27 cellular contexts compared by ENCODE assay signal in the genomic region with DNA sequence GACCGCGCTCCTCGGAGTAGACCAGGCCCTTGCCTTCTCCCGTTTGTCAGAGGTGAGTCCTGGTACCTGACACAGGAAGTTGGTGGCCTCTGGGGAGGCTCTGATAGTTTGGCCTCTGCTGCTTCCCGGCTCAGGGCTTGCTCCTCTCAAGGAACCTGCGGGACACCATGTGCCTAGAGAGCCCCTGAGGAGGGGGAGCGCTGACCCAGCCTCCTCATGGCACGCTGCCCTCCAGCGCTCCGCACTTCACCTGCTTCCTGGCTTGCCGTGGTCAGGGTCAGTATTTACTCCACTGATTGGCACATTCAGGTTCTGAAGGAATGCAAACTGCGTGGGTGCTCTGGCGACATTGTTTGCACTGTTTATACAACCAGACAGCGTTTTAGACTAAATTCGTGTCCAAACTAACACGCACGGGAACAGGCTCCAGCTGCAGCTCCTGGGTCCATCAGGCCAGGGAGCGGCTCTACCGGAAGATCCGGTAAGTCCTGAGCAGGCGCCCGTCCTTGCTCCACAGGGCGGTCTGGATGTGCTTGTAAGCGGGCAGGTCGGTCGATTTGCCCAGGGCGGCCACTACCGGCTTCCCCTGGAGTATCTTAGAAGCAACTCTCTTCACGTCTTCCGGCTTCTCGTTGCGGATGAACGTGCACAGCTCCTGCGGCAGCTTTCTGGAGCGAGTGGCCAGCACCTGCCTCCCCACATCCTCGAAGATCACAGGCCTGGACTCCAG.
DNase-seq lines count a peak whose midpoint lies in the region; ATAC-seq, FAIRE-seq and TF ChIP-seq lines count a peak whose summit lies in the region.
"Had no signal": no experiment of that assay in that cellular context is flagged by ENCODE, and none has a peak within 500 bp of the region (broad histone marks: within the 10 kb centered on the region; RNA-seq: fewer than 3 reads in every experiment).

No MANE protein-coding gene starts in this region.

- no peaks in the 10 kb centered on the region for H3K23me2 ChIP-seq in H1 (ENCODE audit: low read depth, low read length)

- no peaks in the 10 kb centered on the region for H3K79me2 ChIP-seq in H1 (ENCODE audit: control insufficient read depth in 1 of 2, insufficient read depth in 2 of 2, low read length in 2 of 2)

- no peak overlapping the region for H3K27ac ChIP-seq in H1 (ENCODE audit: low read depth, low read length)
- no peak overlapping the region for H3K27ac ChIP-seq in aorta (ENCODE audit: low read depth in 1 of 2, low read length in 2 of 2)
- H3K27ac ChIP-seq: 22Rv1, GM23248, HL-60, RWPE1 had no signal

- peaks cover 0 to 1% of the 10 kb centered on the region in 2 experiments for H4K20me1 ChIP-seq in H1 (replicated peaks in 1 of 2; ENCODE audit: control insufficient read depth in 1 of 2, insufficient read depth in 2 of 2, low read length in 2 of 2)

- CTCF ChIA-PET in H1 (lab: Charles Lee; ENCODE audit: partially characterized antibody), result interaction anchor here (1.2 kb wide), 1 partner anchor 17 kb away, joined by 3 read pairs; no protein-coding TSS in a partner anchor

- H3K36me3 ChIP-seq in H1 (ENCODE audit: control insufficient read depth in 2 of 4, insufficient read depth in 4 of 4, low read length in 3 of 4) (no peaks in the 10 kb centered on the region), aorta (ENCODE audit: control insufficient read depth in 1 of 2, insufficient read depth in 2 of 2, low read length in 1 of 2) (no peaks in the 10 kb centered on the region)

- WGBS in H1 (ENCODE audit: extremely low coverage in 1 of 2, insufficient coverage in 1 of 2, insufficient read length in 1 of 2, insufficient replicate concordance in 2 of 2, low coverage in 1 of 2, low lambda C conversion rate in 2 of 2, missing lambda C conversion rate in 1 of 2), 2 experiments, result 98% methylated on average over 27 of the region's 36 CpGs; no CpG with 5 or more reads in 1 of the 2 experiments
- WGBS in aorta, 2 donors, result 96% methylated on average over 36 of the region's 36 CpGs

- DNase-seq in NCI-H2029 (lab: John Stamatoyannopoulos, UW) (peak; percentile 6), NCI-H2029 treated with DMSO at 0.1 percent for 48 hours (lab: John Stamatoyannopoulos, UW) (no peak), H1 (ENCODE audit: low read depth in 1 of 2, low spot score in 2 of 2) (no peak), sciatic nerve (ENCODE audit: low spot score) (no peak), aorta (peak; percentile 45 to 64), left colon (no peak), CD14-positive monocyte (ENCODE audit: low spot score) (no peak)
- DNase-seq: ACHN, C1 segment of cervical spinal cord, DMS53, GDM1, GM23248, HCEC 1CT, KG1, NCI-H1092 treated with DMSO at 0.1 percent for 48 hours, NCI-H1436 treated with DMSO at 0.1 percent for 48 hours, NCI-H1930, NCI-H226, NCI-H510A treated with DMSO at 0.1 percent for 48 hours, NCI-H748 treated with DMSO at 0.1 percent for 48 hours, SIG-M5 had no signal

- no peak overlapping the region for H4K5ac ChIP-seq in H1 (ENCODE audit: insufficient read length, low read depth, low read length)

- H3K9ac ChIP-seq in H1 (replicated peaks in 1 of 4; ENCODE audit: extremely low read depth in 1 of 4, low read depth in 3 of 4, low read length in 3 of 4), result no peak overlapping the region
- H3K9ac ChIP-seq: GM23248, SK-N-SH had no signal

- H3K14ac ChIP-seq in H1 (ENCODE audit: insufficient read length), result no peak overlapping the region

- no peak overlapping the region for H2BK20ac ChIP-seq in H1 (ENCODE audit: low read length)

- H3K4me1 ChIP-seq in H1 (replicated peaks in 1 of 4; ENCODE audit: control insufficient read depth in 3 of 4, insufficient read depth in 4 of 4, low read length in 3 of 4) (no peaks in the 10 kb centered on the region), aorta (ENCODE audit: control insufficient read depth in 1 of 2, insufficient read depth in 2 of 2, low read length in 2 of 2) (no peaks in the 10 kb centered on the region)

- H3K27ac Mint-ChIP-seq in CD14-positive monocyte, result no peak overlapping the region

- ATAC-seq in sciatic nerve, result peak; percentile 13
- ATAC-seq in aorta (ENCODE audit: low FRiP score), result peak; percentile 48
- ATAC-seq in left colon, result no peak
- no peak for ATAC-seq in GM18519 (IDR thresholded peaks at IDR 0.05; ENCODE audit: low FRiP score, unreplicated experiment)
- ATAC-seq: HepG2 had no signal

- H3K9me3 Mint-ChIP-seq in CD14-positive monocyte, result peaks cover 11 to 29% (median 13%) of the 10 kb centered on the region in 7 donors

- H2BK15ac ChIP-seq in H1 (ENCODE audit: low read length), result no peak overlapping the region

- no peaks in the 10 kb centered on the region for H3K27me3 ChIP-seq in H1 (replicated peaks in 1 of 4; ENCODE audit: control insufficient read depth in 3 of 4, extremely low read depth in 1 of 4, insufficient read depth in 3 of 4, low read length in 3 of 4)
- H3K27me3 ChIP-seq in aorta (ENCODE audit: control insufficient read depth in 1 of 2, insufficient read depth in 2 of 2, low read length in 1 of 2), result no peaks in the 10 kb centered on the region

- POLR2A ChIA-PET in H1 (lab: Charles Lee; ENCODE audit: partially characterized antibody), result interaction anchor here (1.1 kb wide), 1 partner anchor 76 kb away, joined by 4 read pairs; no protein-coding TSS in a partner anchor

- H3K36me3 Mint-ChIP-seq in CD14-positive monocyte, result no peaks in the 10 kb centered on the region

- no peaks in the 10 kb centered on the region for H3K79me1 ChIP-seq in H1 (ENCODE audit: low read depth, low read length)

- H3K9me3 ChIP-seq in H1 (ENCODE audit: insufficient read depth in 2 of 2, low read depth in 1 of 2, low read length in 1 of 2), result peaks cover 0 to 5% of the 10 kb centered on the region in 2 experiments; a peak in 1 of 4 replicates
- no peaks in the 10 kb centered on the region for H3K9me3 ChIP-seq in aorta (ENCODE audit: control insufficient read depth, low read length)
- H3K9me3 ChIP-seq: SK-N-SH had no signal

- no peak overlapping the region for H2BK120ac ChIP-seq in H1 (replicated peaks; ENCODE audit: low read depth, low read length)

- no peak overlapping the region for H2BK12ac ChIP-seq in H1 (ENCODE audit: low read depth, low read length)

- H3K4me3 Mint-ChIP-seq in CD14-positive monocyte, result no peak overlapping the region

- FAIRE-seq in H1 (lab: Jason Lieb, UNC), result no peak
- FAIRE-seq: HepG2 had no signal

- no peak overlapping the region for H3K4me2 ChIP-seq in H1 (ENCODE audit: insufficient read depth in 1 of 2, low read depth in 2 of 2, low read length in 2 of 2)
- H3K4me2 ChIP-seq: SK-N-SH had no signal

- no peak overlapping the region for H3K18ac ChIP-seq in H1 (ENCODE audit: extremely low read depth, low read length)

- no peak overlapping the region for H3K23ac ChIP-seq in H1 (ENCODE audit: insufficient read length)

- H2AK5ac ChIP-seq in H1 (ENCODE audit: low read depth, low read length), result no peak overlapping the region

- no peak overlapping the region for H3K4me3 ChIP-seq in H1 (ENCODE audit: extremely low read depth in 1 of 4, insufficient read depth in 2 of 4, low read depth in 3 of 4, low read length in 4 of 4)
- H3K4me3 ChIP-seq in aorta (ENCODE audit: low read length in 2 of 2), result no peak overlapping the region
- H3K4me3 ChIP-seq: GM23248 had no signal

- no peak for TF ChIP-seq RAD21 in H1 (IDR thresholded peaks at IDR 0.05 in 1 of 2, conservative IDR thresholded peaks at IDR 0.05 in 1 of 2; ENCODE audit: low read depth in 2 of 2, low read length in 2 of 2)

- no peak overlapping the region for H4K91ac ChIP-seq in H1 (replicated peaks; ENCODE audit: insufficient read length, low read length)

- H2AFZ ChIP-seq in H1 (ENCODE audit: low read length), result no peak overlapping the region
- H2AFZ ChIP-seq: GM23248 had no signal

- no peaks in the 10 kb centered on the region for H3K27me3 Mint-ChIP-seq in CD14-positive monocyte (ENCODE audit: low read depth in 3 of 3)

- H4K8ac ChIP-seq in H1 (ENCODE audit: extremely low read depth, insufficient read depth, low read length), result peak overlapping the region; percentile 35; the same call in 1 of the 2 replicates

- TF ChIP-seq EP300 in H1 (IDR thresholded peaks at IDR 0.05; ENCODE audit: borderline replicate concordance in 1 of 2, low read depth in 2 of 2, low read length in 2 of 2), result no peak

- intact Hi-C loops in sciatic nerve (cut with DNase I) (no loop called here), aorta (cut with DNase I) (no loop called here), left colon (cut with DNase I, micrococcal nuclease) (no loop called here), CD14-positive monocyte (cut with micrococcal nuclease) (no loop called here)

- no peaks in the 10 kb centered on the region for H3K4me1 Mint-ChIP-seq in CD14-positive monocyte

- H3K56ac ChIP-seq in H1 (replicated peaks; ENCODE audit: insufficient read length, low read depth, low read length), result no peak overlapping the region

- TF ChIP-seq CTCF in H1 (IDR thresholded peaks at IDR 0.05; ENCODE audit: control extremely low read depth in 1 of 3, insufficient read depth in 1 of 3, low read depth in 1 of 3, low read length in 3 of 3) (no peak), CD14-positive monocyte (IDR thresholded peaks at IDR 0.05) (no peak)

- no peak overlapping the region for H3K4ac ChIP-seq in H1 (replicated peaks; ENCODE audit: insufficient read length, low read depth, low read length)

- no peak for TF ChIP-seq POLR2A in H1 (IDR thresholded peaks at IDR 0.05; ENCODE audit: control extremely low read depth in 1 of 2, low read depth in 2 of 2, low read length in 2 of 2)

- no peak overlapping the region for H2BK5ac ChIP-seq in H1 (ENCODE audit: low read depth, low read length)

TF ChIP-seq in H1, 55 proteins besides CTCF, POLR2A, EP300 and RAD21:
- no peak for TF ChIP-seq BACH1 (IDR thresholded peaks at IDR 0.05; ENCODE audit: low read length)
- no peak for TF ChIP-seq SIN3A (conservative IDR thresholded peaks at IDR 0.05 in 1 of 2, IDR thresholded peaks at IDR 0.05 in 1 of 2; ENCODE audit: low read depth in 1 of 2, low read length in 2 of 2)
- no peak for TF ChIP-seq TBP (IDR thresholded peaks at IDR 0.05; ENCODE audit: low read depth, low read length)
- no peak for TF ChIP-seq CEBPB (IDR thresholded peaks at IDR 0.05; ENCODE audit: low read depth, low read length)
- TF ChIP-seq, protein P1, sequence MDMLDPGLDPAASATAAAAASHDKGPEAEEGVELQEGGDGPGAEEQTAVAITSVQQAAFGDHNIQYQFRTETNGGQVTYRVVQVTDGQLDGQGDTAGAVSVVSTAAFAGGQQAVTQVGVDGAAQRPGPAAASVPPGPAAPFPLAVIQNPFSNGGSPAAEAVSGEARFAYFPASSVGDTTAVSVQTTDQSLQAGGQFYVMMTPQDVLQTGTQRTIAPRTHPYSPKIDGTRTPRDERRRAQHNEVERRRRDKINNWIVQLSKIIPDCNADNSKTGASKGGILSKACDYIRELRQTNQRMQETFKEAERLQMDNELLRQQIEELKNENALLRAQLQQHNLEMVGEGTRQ (IDR thresholded peaks at IDR 0.05; ENCODE audit: low read length), result no peak
- TF ChIP-seq SRF (IDR thresholded peaks at IDR 0.05; ENCODE audit: low read depth, low read length), result no peak
TF ChIP-seq in H1: peak in this region for 0.

Comparison
In these comparisons a context has a peak if more than half of its experiments do, and no peak if none do; other contexts are left out.
1. DNase-seq: peak in NCI-H2029 (single experiment) and aorta (2 of 2); none in NCI-H2029 treated with DMSO at 0.1 percent for 48 hours (single experiment), H1 (0 of 2), sciatic nerve (single experiment), left colon (0 of 2) and CD14-positive monocyte (single experiment).
2. ATAC-seq: peak in sciatic nerve (single experiment) and aorta (single experiment); none in left colon (single experiment) and GM18519 (single experiment).